ENCODE assay signal across 10 cellular contexts in the genomic region with DNA sequence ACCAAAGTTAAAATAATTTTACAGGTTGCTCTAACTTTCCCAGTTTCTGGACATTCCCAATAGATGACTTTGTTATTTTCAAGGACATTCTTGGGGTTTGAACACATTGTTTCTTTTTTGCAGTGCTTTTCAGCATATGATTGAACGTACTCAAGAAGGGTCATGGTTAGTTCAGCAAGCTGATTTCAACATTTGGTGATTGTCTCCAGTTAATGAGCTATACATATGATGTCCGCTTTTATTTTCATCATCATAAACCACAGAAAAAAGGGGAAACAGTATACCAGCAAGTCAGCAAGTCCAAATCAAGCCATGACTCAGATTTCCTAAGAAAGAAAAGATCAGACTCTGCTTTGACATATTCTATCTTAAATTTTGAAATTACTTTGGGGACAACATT.
A peak's percentile ranks its signal among the peaks of the same experiment; 100 is the strongest.
DNase-seq lines count a peak whose midpoint lies in the region; ATAC-seq, FAIRE-seq and TF ChIP-seq lines count a peak whose summit lies in the region.
"Had no signal": no experiment of that assay in that cellular context is flagged by ENCODE, and none has a peak within 500 bp of the region (broad histone marks: within the 10 kb centered on the region; RNA-seq: fewer than 3 reads in every experiment).

No MANE protein-coding gene starts in this region.

- FAIRE-seq in HepG2 (lab: Jason Lieb, UNC) = no peak

- peak overlapping the region; percentile 48 for H3K4me3 Mint-ChIP-seq in activated CD8-positive, alpha-beta T cell treated with anti-CD3 and anti-CD28 coated beads, Interleukin-2, amount 10 ng/mL, durations not matched to agents 7 days and 5 days

- ATAC-seq in right lobe of liver (peak; percentile 39 to 65 (median 48)), HepG2 (no peak), left ventricle myocardium superior (peak; percentile 51), upper lobe of right lung (peak; percentile 89), HG03025 (IDR thresholded peaks at IDR 0.05; ENCODE audit: low FRiP score, unreplicated experiment) (no peak)
- ATAC-seq in activated CD8-positive, alpha-beta T cell treated with anti-CD3 and anti-CD28 coated beads, Interleukin-2, amount 10 ng/mL, durations not matched to agents 7 days and 5 days = no peak

- no peaks in the 10 kb centered on the region for H3K27me3 ChIP-seq in right lobe of liver
- no peaks in the 10 kb centered on the region for H3K27me3 ChIP-seq in HepG2 (ENCODE audit: control insufficient read depth in 1 of 2, insufficient read depth in 2 of 2, low read length in 2 of 2)
- H3K27me3 ChIP-seq in upper lobe of right lung = no peaks in the 10 kb centered on the region
- no peaks in the 10 kb centered on the region for H3K27me3 ChIP-seq in H7 (ENCODE audit: control insufficient read depth, insufficient read depth, low read length)
- H3K27me3 ChIP-seq: breast epithelium had no signal

- TF ChIP-seq POLR2A in right lobe of liver (IDR thresholded peaks at IDR 0.05) = no peak
- TF ChIP-seq POLR2A in HepG2 (IDR thresholded peaks at IDR 0.05; ENCODE audit: insufficient read depth in 1 of 2, low read depth in 2 of 2, low read length in 2 of 2) = no peak

- no peak for TF ChIP-seq RAD21 in HepG2 (CRISPR knock-in tag; IDR thresholded peaks at IDR 0.05)

- intact Hi-C loops in right lobe of liver (cut with DNase I) (no loop called here), HepG2 (cut with micrococcal nuclease; ENCODE audit: unreplicated experiment) (no loop called here), left ventricle myocardium superior (cut with micrococcal nuclease) (no loop called here), upper lobe of right lung (cut with DNase I) (no loop called here)

- H4K20me1 ChIP-seq in HepG2 (ENCODE audit: insufficient read depth, low read length) = no peaks in the 10 kb centered on the region

- no peak for TF ChIP-seq CTCF in right lobe of liver (IDR thresholded peaks at IDR 0.05)
- no peak for TF ChIP-seq CTCF in HepG2 (CRISPR knock-in tag; IDR thresholded peaks at IDR 0.05)
- no peak for TF ChIP-seq CTCF in upper lobe of right lung (IDR thresholded peaks at IDR 0.05)

- peaks cover 27% of the 10 kb centered on the region for H3K4me1 Mint-ChIP-seq in activated CD8-positive, alpha-beta T cell treated with anti-CD3 and anti-CD28 coated beads, Interleukin-2, amount 10 ng/mL, durations not matched to agents 7 days and 5 days (ENCODE audit: low read depth)

- no peak overlapping the region for H3K4me2 ChIP-seq in HepG2 (ENCODE audit: low read depth, low read length)

- TF ChIP-seq EP300 in HepG2 (IDR thresholded peaks at IDR 0.05; ENCODE audit: low read depth in 2 of 2, low read length in 2 of 2) (no peak), HepG2 (CRISPR knock-in tag; IDR thresholded peaks at IDR 0.05; ENCODE audit: borderline replicate concordance) (no peak)

- H3K9me3 Mint-ChIP-seq in activated CD8-positive, alpha-beta T cell treated with anti-CD3 and anti-CD28 coated beads, Interleukin-2, amount 10 ng/mL, durations not matched to agents 7 days and 5 days (ENCODE audit: insufficient read depth) = peaks cover 16% of the 10 kb centered on the region

- H3K4me1 ChIP-seq in right lobe of liver (peaks cover 0 to 5% (median 0%) of the 10 kb centered on the region in 4 donors), HepG2 (ENCODE audit: insufficient read depth, low read length) (no peaks in the 10 kb centered on the region), upper lobe of right lung (no peaks in the 10 kb centered on the region)
- H3K4me1 ChIP-seq: breast epithelium had no signal

- H2AFZ ChIP-seq in HepG2 (ENCODE audit: low read length) = no peak overlapping the region

- peaks cover 33% of the 10 kb centered on the region for H3K36me3 Mint-ChIP-seq in activated CD8-positive, alpha-beta T cell treated with anti-CD3 and anti-CD28 coated beads, Interleukin-2, amount 10 ng/mL, durations not matched to agents 7 days and 5 days (ENCODE audit: low read depth)

- no TSS peak for BruUV-seq in HepG2 (replicated peaks; lab: Mats Ljungman, UMichigan)

- H3K27me3 Mint-ChIP-seq in activated CD8-positive, alpha-beta T cell treated with anti-CD3 and anti-CD28 coated beads, Interleukin-2, amount 10 ng/mL, durations not matched to agents 7 days and 5 days (ENCODE audit: low read depth) = no peaks in the 10 kb centered on the region

- no peak overlapping the region for H3K4me3 ChIP-seq in right lobe of liver
- H3K4me3 ChIP-seq in HepG2 (replicated peaks in 1 of 3; ENCODE audit: insufficient read depth in 1 of 3, low read depth in 2 of 3, low read length in 3 of 3) = no peak overlapping the region
- H3K4me3 ChIP-seq in upper lobe of right lung = no peak overlapping the region
- H3K4me3 ChIP-seq in H7 (ENCODE audit: insufficient read depth, low read depth, low read length) = no peak overlapping the region
- H3K4me3 ChIP-seq: breast epithelium had no signal

- DNase-seq in right lobe of liver = no peak
- DNase-seq in HepG2 (ENCODE audit: low spot score) = no peak
- no peak for DNase-seq in activated CD8-positive, alpha-beta T cell treated with anti-CD3 and anti-CD28 coated beads, Interleukin-2, amount 10 ng/mL, durations not matched to agents 7 days and 5 days
- DNase-seq in left ventricle myocardium superior = no peak
- DNase-seq in upper lobe of right lung = no peak
- DNase-seq in H7 = no peak
- DNase-seq in hippocampal formation (lab: John Stamatoyannopoulos, UW) = no peak
- DNase-seq: NCI-H1930 had no signal

- peak overlapping the region; percentile 69 for H3K27ac Mint-ChIP-seq in activated CD8-positive, alpha-beta T cell treated with anti-CD3 and anti-CD28 coated beads, Interleukin-2, amount 10 ng/mL, durations not matched to agents 7 days and 5 days

- H3K9ac ChIP-seq in HepG2 (ENCODE audit: insufficient read depth, low read depth, low read length) = no peak overlapping the region

- in situ Hi-C loops in HepG2 (cut with HindIII; ENCODE audit: extremely low pct_ligation_motif_present, low pct_unique_long_range_greater_than_20kb) = no loop called here

- POLR2A ChIA-PET in HepG2 (lab: Yijun Ruan, JAX) = no interaction called here
- POLR2A ChIA-PET in activated CD8-positive, alpha-beta T cell treated with anti-CD3 and anti-CD28 coated beads, Interleukin-2, amount 10 ng/mL, durations not matched to agents 7 days and 5 days (lab: Charles Lee) = interaction anchor here (0.7 kb wide), 1 partner anchor 47 kb away, joined by 3 read pairs; no protein-coding TSS in a partner anchor

- 43% methylated on average over 2 of the region's 2 CpGs for WGBS in right lobe of liver (ENCODE audit: insufficient coverage, low coverage, low lambda C conversion rate, missing lambda C conversion rate)
- WGBS in HepG2 (ENCODE audit: low lambda C conversion rate) = 14% methylated on average over 2 of the region's 2 CpGs

- H3K9me3 ChIP-seq in right lobe of liver (no peaks in the 10 kb centered on the region), HepG2 (ENCODE audit: low read length) (no peaks in the 10 kb centered on the region), upper lobe of right lung (no peaks in the 10 kb centered on the region)
- H3K9me3 ChIP-seq: breast epithelium had no signal

- no peak overlapping the region for H3K27ac ChIP-seq in right lobe of liver
- no peak overlapping the region for H3K27ac ChIP-seq in HepG2 (ENCODE audit: extremely low read length, insufficient read depth, low read length)
- peak overlapping the region; percentile 43 for H3K27ac ChIP-seq in upper lobe of right lung
- H3K27ac ChIP-seq: breast epithelium had no signal

- no peaks in the 10 kb centered on the region for H3K36me3 ChIP-seq in right lobe of liver
- H3K36me3 ChIP-seq in HepG2 (replicated peaks in 1 of 2; ENCODE audit: control insufficient read depth in 1 of 2, insufficient read depth in 2 of 2, low read length in 2 of 2) = no peaks in the 10 kb centered on the region
- no peaks in the 10 kb centered on the region for H3K36me3 ChIP-seq in upper lobe of right lung
- no peaks in the 10 kb centered on the region for H3K36me3 ChIP-seq in H7 (replicated peaks; ENCODE audit: control insufficient read depth, insufficient read depth, low read length)
- H3K36me3 ChIP-seq: breast epithelium had no signal

- CTCF ChIA-PET in HepG2 (lab: Yijun Ruan, JAX; ENCODE audit: low intra/inter-chr PET ratio, low total read pairs) = no interaction called here
- CTCF ChIA-PET in activated CD8-positive, alpha-beta T cell treated with anti-CD3 and anti-CD28 coated beads, Interleukin-2, amount 10 ng/mL, durations not matched to agents 7 days and 5 days (lab: Charles Lee) = interaction anchor here (1.1 to 1.6 kb wide), 2 partner anchors 54 to 472 kb away, joined by 3 to 6 read pairs; no protein-coding TSS in a partner anchor

- no peaks in the 10 kb centered on the region for H3K79me2 ChIP-seq in HepG2 (ENCODE audit: insufficient read depth, low read length)

TF ChIP-seq in HepG2, 621 proteins besides CTCF, POLR2A, EP300 and RAD21:
- no peak for TF ChIP-seq ZNF841 (CRISPR knock-in tag; IDR thresholded peaks at IDR 0.05; ENCODE audit: borderline replicate concordance)
- TF ChIP-seq, protein P1, sequence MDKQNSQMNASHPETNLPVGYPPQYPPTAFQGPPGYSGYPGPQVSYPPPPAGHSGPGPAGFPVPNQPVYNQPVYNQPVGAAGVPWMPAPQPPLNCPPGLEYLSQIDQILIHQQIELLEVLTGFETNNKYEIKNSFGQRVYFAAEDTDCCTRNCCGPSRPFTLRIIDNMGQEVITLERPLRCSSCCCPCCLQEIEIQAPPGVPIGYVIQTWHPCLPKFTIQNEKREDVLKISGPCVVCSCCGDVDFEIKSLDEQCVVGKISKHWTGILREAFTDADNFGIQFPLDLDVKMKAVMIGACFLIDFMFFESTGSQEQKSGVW (CRISPR knock-in tag; IDR thresholded peaks at IDR 0.05; ENCODE audit: borderline replicate concordance) = no peak
- TF ChIP-seq LCORL (IDR thresholded peaks at IDR 0.05) = no peak
- no peak for TF ChIP-seq LCORL (CRISPR knock-in tag; IDR thresholded peaks at IDR 0.05)
- no peak for TF ChIP-seq PAX8 (CRISPR knock-in tag; IDR thresholded peaks at IDR 0.05; ENCODE audit: borderline replicate concordance)
- TF ChIP-seq PAF1 (CRISPR knock-in tag; IDR thresholded peaks at IDR 0.05) = no peak
- no peak for TF ChIP-seq ZNF724P (CRISPR knock-in tag; IDR thresholded peaks at IDR 0.05; ENCODE audit: borderline replicate concordance)
- TF ChIP-seq TRIM24 (CRISPR knock-in tag; IDR thresholded peaks at IDR 0.05) = no peak

Comparison
In these comparisons a context has a peak if more than half of its experiments do, and no peak if none do; other contexts are left out.
1. ATAC-seq: peak in right lobe of liver (4 of 4), left ventricle myocardium superior (single experiment) and upper lobe of right lung (single experiment); none in HepG2 (single experiment), activated CD8-positive, alpha-beta T cell treated with anti-CD3 and anti-CD28 coated beads, Interleukin-2, amount 10 ng/mL, durations not matched to agents 7 days and 5 days (single experiment) and HG03025 (single experiment).